2 cellular contexts compared by ENCODE assay signal in the genomic region with DNA sequence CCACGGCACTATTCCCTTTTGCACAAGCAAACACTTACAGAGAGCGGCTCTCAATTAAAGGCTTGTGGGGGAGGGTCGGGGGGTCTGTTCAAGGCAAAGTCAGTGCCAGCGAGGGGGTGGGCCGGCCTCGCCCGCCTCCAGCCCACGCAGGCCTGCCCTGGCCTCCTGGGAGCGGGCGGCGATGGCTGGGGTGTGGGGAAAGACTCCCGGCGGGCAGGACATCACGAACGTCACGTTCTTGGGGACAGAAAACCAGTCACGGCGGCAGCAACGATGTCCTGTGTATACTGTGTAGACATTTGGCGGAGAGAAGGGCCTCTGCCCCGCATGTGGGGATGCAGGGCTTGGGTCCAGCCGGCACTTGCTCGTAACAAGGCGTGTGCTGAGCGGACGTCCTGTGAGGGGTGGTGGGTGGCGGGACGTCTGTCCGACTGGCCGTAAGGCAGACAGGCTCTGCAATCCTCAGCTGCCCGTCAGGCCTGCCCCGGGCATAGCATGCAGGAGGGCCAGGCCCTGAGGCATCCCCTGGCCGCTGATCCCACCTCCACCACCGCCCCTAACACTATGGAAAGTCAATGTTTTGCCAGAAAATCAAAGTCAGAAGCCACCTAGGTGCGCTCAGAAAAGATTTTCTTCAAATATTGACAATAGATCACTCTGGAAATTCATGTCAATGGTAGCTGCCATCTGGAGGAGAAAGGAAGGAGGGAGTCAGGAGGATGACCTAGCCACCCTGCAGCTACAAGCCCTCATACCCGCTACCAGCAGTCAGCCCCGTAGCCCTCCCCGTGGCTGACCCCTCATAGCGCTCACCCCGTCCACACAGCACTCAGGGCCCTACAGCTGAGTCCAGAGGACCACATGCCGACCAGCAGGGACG.
A peak's percentile ranks its signal among the peaks of the same experiment; 100 is the strongest.
TF ChIP-seq lines count a peak whose summit lies in the region.

No MANE protein-coding gene starts in this region.

TF ChIP-seq in GM12878, 131 proteins besides CTCF, POLR2A, EP300 and RAD21:
- TF ChIP-seq RBBP5 (conservative IDR thresholded peaks at IDR 0.05): no peak
- TF ChIP-seq, protein P1, sequence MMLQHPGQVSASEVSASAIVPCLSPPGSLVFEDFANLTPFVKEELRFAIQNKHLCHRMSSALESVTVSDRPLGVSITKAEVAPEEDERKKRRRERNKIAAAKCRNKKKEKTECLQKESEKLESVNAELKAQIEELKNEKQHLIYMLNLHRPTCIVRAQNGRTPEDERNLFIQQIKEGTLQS (IDR thresholded peaks at IDR 0.05; ENCODE audit: borderline replicate concordance, extremely low read depth, low read depth, low read length): no peak

TF ChIP-seq in HepG2, 621 proteins besides CTCF, POLR2A, EP300 and RAD21:
- TF ChIP-seq ZNF180 (CRISPR knock-in tag; IDR thresholded peaks at IDR 0.05; ENCODE audit: borderline replicate concordance, low read depth) (no peak), AGO2 (optimal IDR thresholded peaks at IDR 0.05; ENCODE audit: low read depth, low read length) (peak; percentile 52), POLR2G (IDR thresholded peaks at IDR 0.05; ENCODE audit: low read depth, low read length) (0 out of 2 replicates have a peak, but pooled peaks have one; percentile 10)
- TF ChIP-seq, protein P2, sequence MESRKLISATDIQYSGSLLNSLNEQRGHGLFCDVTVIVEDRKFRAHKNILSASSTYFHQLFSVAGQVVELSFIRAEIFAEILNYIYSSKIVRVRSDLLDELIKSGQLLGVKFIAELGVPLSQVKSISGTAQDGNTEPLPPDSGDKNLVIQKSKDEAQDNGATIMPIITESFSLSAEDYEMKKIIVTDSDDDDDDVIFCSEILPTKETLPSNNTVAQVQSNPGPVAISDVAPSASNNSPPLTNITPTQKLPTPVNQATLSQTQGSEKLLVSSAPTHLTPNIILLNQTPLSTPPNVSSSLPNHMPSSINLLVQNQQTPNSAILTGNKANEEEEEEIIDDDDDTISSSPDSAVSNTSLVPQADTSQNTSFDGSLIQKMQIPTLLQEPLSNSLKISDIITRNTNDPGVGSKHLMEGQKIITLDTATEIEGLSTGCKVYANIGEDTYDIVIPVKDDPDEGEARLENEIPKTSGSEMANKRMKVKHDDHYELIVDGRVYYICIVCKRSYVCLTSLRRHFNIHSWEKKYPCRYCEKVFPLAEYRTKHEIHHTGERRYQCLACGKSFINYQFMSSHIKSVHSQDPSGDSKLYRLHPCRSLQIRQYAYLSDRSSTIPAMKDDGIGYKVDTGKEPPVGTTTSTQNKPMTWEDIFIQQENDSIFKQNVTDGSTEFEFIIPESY (CRISPR knock-in tag; IDR thresholded peaks at IDR 0.05): peak; percentile 90
